16 cellular contexts compared by ENCODE assay signal in the genomic region with DNA sequence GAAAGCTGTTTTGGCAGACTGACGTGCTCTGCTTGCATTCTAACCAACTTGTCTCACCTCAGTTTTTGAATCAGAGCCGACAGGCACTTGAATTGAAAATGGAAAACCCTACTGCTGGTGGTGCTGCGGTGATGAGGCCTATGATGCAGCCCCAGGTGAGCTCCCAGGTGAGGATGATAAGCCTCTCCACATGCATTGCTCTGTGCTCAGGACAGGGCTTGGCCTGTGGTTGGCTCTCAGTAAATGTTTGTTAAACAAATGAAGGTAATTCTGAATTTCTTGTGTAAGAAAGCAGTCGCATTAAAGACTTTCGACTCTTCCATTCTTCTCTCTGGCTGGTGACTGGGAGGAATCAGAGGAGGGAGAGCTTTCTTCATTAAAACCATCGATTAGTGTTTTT.
DNase-seq lines count a peak whose midpoint lies in the region; ATAC-seq and TF ChIP-seq lines count a peak whose summit lies in the region.
"Had no signal": no experiment of that assay in that cellular context is flagged by ENCODE, and none has a peak within 500 bp of the region (broad histone marks: within the 10 kb centered on the region; RNA-seq: fewer than 3 reads in every experiment).

No MANE protein-coding gene starts in this region.

- TF ChIP-seq EP300 in esophagus muscularis mucosa (IDR thresholded peaks at IDR 0.05), result no peak

- no peaks in the 10 kb centered on the region for H3K27me3 Mint-ChIP-seq in stimulated activated naive CD8-positive, alpha-beta T cell treated with anti-CD3 and anti-CD28 coated beads, Interleukin-15, Interleukin-2, amounts not matched to agents 100 ng/mL and 50 ng/mL, for 24 hours
- H3K27me3 Mint-ChIP-seq in endothelial cell (ENCODE audit: unreplicated experiment), result peaks cover 3% of the 10 kb centered on the region
- H3K27me3 Mint-ChIP-seq: CD4-positive, alpha-beta T cell; IgD-negative memory B cell had no signal

- WGBS in esophagus muscularis mucosa, result 82% methylated on average over 6 of the region's 6 CpGs

- H3K4me3 Mint-ChIP-seq in stimulated activated naive CD8-positive, alpha-beta T cell treated with anti-CD3 and anti-CD28 coated beads, Interleukin-15, Interleukin-2, amounts not matched to agents 100 ng/mL and 50 ng/mL, for 24 hours, result no peak overlapping the region
- peak overlapping the region; percentile 21 for H3K4me3 Mint-ChIP-seq in endothelial cell (ENCODE audit: unreplicated experiment)
- H3K4me3 Mint-ChIP-seq: CD4-positive, alpha-beta T cell; IgD-negative memory B cell had no signal

- peaks cover 79% of the 10 kb centered on the region for H3K36me3 Mint-ChIP-seq in stimulated activated naive CD8-positive, alpha-beta T cell treated with anti-CD3 and anti-CD28 coated beads, Interleukin-15, Interleukin-2, amounts not matched to agents 100 ng/mL and 50 ng/mL, for 24 hours (ENCODE audit: low read depth)
- peaks cover 36% of the 10 kb centered on the region for H3K36me3 Mint-ChIP-seq in endothelial cell (ENCODE audit: low read depth, unreplicated experiment)

- H3K9me3 Mint-ChIP-seq in stimulated activated naive CD8-positive, alpha-beta T cell treated with anti-CD3 and anti-CD28 coated beads, Interleukin-15, Interleukin-2, amounts not matched to agents 100 ng/mL and 50 ng/mL, for 24 hours, result no peaks in the 10 kb centered on the region
- H3K9me3 Mint-ChIP-seq in endothelial cell (ENCODE audit: unreplicated experiment), result no peaks in the 10 kb centered on the region
- H3K9me3 Mint-ChIP-seq: CD4-positive, alpha-beta T cell; IgD-negative memory B cell had no signal

- TF ChIP-seq CTCF in endothelial cell (IDR thresholded peaks at IDR 0.05; ENCODE audit: unreplicated experiment) (no peak), esophagus muscularis mucosa (IDR thresholded peaks at IDR 0.05) (no peak)

- H3K4me1 ChIP-seq in esophagus muscularis mucosa, result no peaks in the 10 kb centered on the region
- H3K4me1 ChIP-seq: BE2C, Caco-2 had no signal

- H3K9me3 ChIP-seq in esophagus muscularis mucosa, result no peaks in the 10 kb centered on the region
- H3K9me3 ChIP-seq: BE2C, Caco-2 had no signal

- no peaks in the 10 kb centered on the region for H3K4me1 Mint-ChIP-seq in stimulated activated naive CD8-positive, alpha-beta T cell treated with anti-CD3 and anti-CD28 coated beads, Interleukin-15, Interleukin-2, amounts not matched to agents 100 ng/mL and 50 ng/mL, for 24 hours (ENCODE audit: low read depth)
- peaks cover 22% of the 10 kb centered on the region for H3K4me1 Mint-ChIP-seq in endothelial cell (ENCODE audit: unreplicated experiment)

- H3K27ac ChIP-seq in esophagus muscularis mucosa (replicated peaks in 1 of 4), result no peak overlapping the region

- intact Hi-C loops in esophagus muscularis mucosa (cut with DNase I), result no loop called here

- H3K27me3 ChIP-seq in esophagus muscularis mucosa, result no peaks in the 10 kb centered on the region
- H3K27me3 ChIP-seq: BE2C had no signal

- no peak overlapping the region for H3K4me3 ChIP-seq in esophagus muscularis mucosa

- peaks cover 35 to 99% (median 82%) of the 10 kb centered on the region in 4 donors for H3K36me3 ChIP-seq in esophagus muscularis mucosa

- no peak for ATAC-seq in stimulated activated naive CD8-positive, alpha-beta T cell treated with anti-CD3 and anti-CD28 coated beads, Interleukin-15, Interleukin-2, amounts not matched to agents 100 U/mL and 50 U/mL, for 24 hours
- no peak for ATAC-seq in GM18519 (IDR thresholded peaks at IDR 0.05; ENCODE audit: low FRiP score, unreplicated experiment)

- peak overlapping the region; percentile 15 for H3K27ac Mint-ChIP-seq in stimulated activated naive CD8-positive, alpha-beta T cell treated with anti-CD3 and anti-CD28 coated beads, Interleukin-15, Interleukin-2, amounts not matched to agents 100 ng/mL and 50 ng/mL, for 24 hours
- peak overlapping the region; percentile 59 for H3K27ac Mint-ChIP-seq in endothelial cell (ENCODE audit: unreplicated experiment)
- H3K27ac Mint-ChIP-seq: CD4-positive, alpha-beta T cell had no signal

- no peak for TF ChIP-seq POLR2A in esophagus muscularis mucosa (IDR thresholded peaks at IDR 0.05; ENCODE audit: low read depth)

- no peak for DNase-seq in stimulated activated naive CD8-positive, alpha-beta T cell treated with anti-CD3 and anti-CD28 coated beads, Interleukin-15, Interleukin-2, amounts not matched to agents 100 U/mL and 50 U/mL, for 24 hours
- DNase-seq in endothelial cell (ENCODE audit: low spot score) (no peak), iPS-NIHi7 (ENCODE audit: extremely low spot score) (peak; percentile 71), esophagus muscularis mucosa (ENCODE audit: extremely low spot score) (no peak)
- no peak for DNase-seq in stimulated activated CD8-positive, alpha-beta memory T cell treated with anti-CD3 and anti-CD28 coated beads, Interleukin-4, amount 100 ng/mL, for 48 hours
- DNase-seq: BE2C; Caco-2; CD4-positive, alpha-beta T cell; Karpas-422; NCI-H1417 treated with DMSO at 0.1 percent for 48 hours; NCI-H187 treated with DMSO at 0.1 percent for 48 hours; NCI-H226; NCI-H524 treated with DMSO at 0.1 percent for 48 hours had no signal
